ENCODE assay signal across 14 cellular contexts in genomic region chr2:37856101-37856751, GRCh38.
DNase-seq lines count a peak whose midpoint lies in the region; ATAC-seq and TF ChIP-seq lines count a peak whose summit lies in the region.
"Had no signal": no experiment of that assay in that cellular context is flagged by ENCODE, and none has a peak within 500 bp of the region (broad histone marks: within the 10 kb centered on the region; RNA-seq: fewer than 3 reads in every experiment).

No MANE protein-coding gene starts in this region.

- WGBS in SK-N-SH (ENCODE audit: low lambda C conversion rate), result 29% methylated on average over 7 of the region's 7 CpGs

- TF ChIP-seq EP300 in SK-N-SH (IDR thresholded peaks at IDR 0.05; ENCODE audit: borderline replicate concordance in 1 of 2, low read depth in 1 of 2, low read length in 1 of 2), result peak; percentile 53 to 100; a peak in 3 of 4 replicates

- CTCF ChIA-PET in SK-N-SH (lab: Yijun Ruan, JAX), result interaction anchor here (0.9 to 11.4 kb wide), 24 partner anchors 9 to 687 kb away, joined by 3 to 138 read pairs (median 4); no protein-coding TSS in a partner anchor

- H2AFZ ChIP-seq in SK-N-SH (ENCODE audit: low read depth), result peak overlapping the region; percentile 52

- TF ChIP-seq RAD21 in SK-N-SH (IDR thresholded peaks at IDR 0.05; ENCODE audit: low read length), result peak; percentile 45

- H3K79me2 ChIP-seq in SK-N-SH (ENCODE audit: insufficient read depth), result no peaks in the 10 kb centered on the region

- H3K4me2 ChIP-seq in SK-N-SH, result peak overlapping the region; percentile 44; the same call in 1 of the 2 replicates

- H3K9me2 ChIP-seq in SK-N-SH, result no peaks in the 10 kb centered on the region

- no peaks in the 10 kb centered on the region for H3K36me3 ChIP-seq in SK-N-SH (replicated peaks in 1 of 2; ENCODE audit: control insufficient read depth in 1 of 2, insufficient read depth in 2 of 2, low read length in 1 of 2)
- H3K36me3 ChIP-seq in muscle layer of colon (ENCODE audit: insufficient read depth, low read length), result no peaks in the 10 kb centered on the region
- H3K36me3 ChIP-seq in thoracic aorta, result no peaks in the 10 kb centered on the region
- H3K36me3 ChIP-seq: HAP-1 had no signal

- peaks cover 9% of the 10 kb centered on the region for H3F3A ChIP-seq in SK-N-SH (replicated peaks; ENCODE audit: insufficient read depth)

- ATAC-seq in thoracic aorta (ENCODE audit: insufficient number of reproducible peaks, low FRiP score, low read depth), result no peak
- ATAC-seq in GM21447 (IDR thresholded peaks at IDR 0.05; ENCODE audit: unreplicated experiment), result no peak

- peak overlapping the region; percentile 59 to 99; a peak in 3 of 4 replicates for H3K27ac ChIP-seq in SK-N-SH (ENCODE audit: low read depth in 2 of 2, low read length in 1 of 2)
- H3K27ac ChIP-seq in muscle layer of colon (ENCODE audit: low read depth, low read length), result peak overlapping the region; percentile 88
- H3K27ac ChIP-seq in thoracic aorta, result peak overlapping the region; percentile 59 to 82
- H3K27ac ChIP-seq in caudate nucleus (ENCODE audit: low read depth, low read length), result no peak overlapping the region

- POLR2A ChIA-PET in SK-N-SH (lab: Yijun Ruan, JAX), result interaction anchor here (1.0 to 5.4 kb wide), 18 partner anchors 9 to 441 kb away, joined by 3 to 56 read pairs (median 6); partner anchors contain the start of genes CDC42EP3 and RMDN2

- H3K4me1 ChIP-seq in SK-N-SH (ENCODE audit: control insufficient read depth in 1 of 2, insufficient read depth in 2 of 2, low read depth in 1 of 2, low read length in 1 of 2), result peaks cover 26 to 62% of the 10 kb centered on the region in 2 experiments; a peak in 3 of 4 replicates
- peaks cover 58% of the 10 kb centered on the region for H3K4me1 ChIP-seq in muscle layer of colon (ENCODE audit: insufficient read depth, low read length)
- peaks cover 32 to 55% of the 10 kb centered on the region in 2 donors for H3K4me1 ChIP-seq in thoracic aorta (ENCODE audit: control insufficient read depth in 1 of 2, low read depth in 2 of 2)
- H3K4me1 ChIP-seq: HAP-1 had no signal

- TF ChIP-seq CTCF in SK-N-SH (IDR thresholded peaks at IDR 0.05), result no peak
- TF ChIP-seq CTCF in fibroblast of villous mesenchyme (IDR thresholded peaks at IDR 0.05; ENCODE audit: insufficient read depth, low read depth, low read length), result no peak
- TF ChIP-seq CTCF in thoracic aorta (IDR thresholded peaks at IDR 0.05), result no peak

- H3K27me3 ChIP-seq in SK-N-SH (ENCODE audit: insufficient read depth) (no peaks in the 10 kb centered on the region), muscle layer of colon (ENCODE audit: control insufficient read depth in 1 of 2, insufficient read depth in 2 of 2, low read length in 2 of 2) (no peaks in the 10 kb centered on the region), thoracic aorta (replicated peaks; ENCODE audit: insufficient read depth) (no peaks in the 10 kb centered on the region)

- H4K20me1 ChIP-seq in SK-N-SH (ENCODE audit: insufficient read depth), result no peaks in the 10 kb centered on the region

- H3K9me3 ChIP-seq in SK-N-SH, result no peaks in the 10 kb centered on the region
- H3K9me3 ChIP-seq in muscle layer of colon (ENCODE audit: low read length), result no peaks in the 10 kb centered on the region
- no peaks in the 10 kb centered on the region for H3K9me3 ChIP-seq in thoracic aorta
- H3K9me3 ChIP-seq: HAP-1 had no signal

- no peak overlapping the region for H3K4me3 ChIP-seq in SK-N-SH (ENCODE audit: low read depth in 2 of 2, low read length in 1 of 2)
- no peak overlapping the region for H3K4me3 ChIP-seq in fibroblast of villous mesenchyme (ENCODE audit: low read depth, low read length)
- H3K4me3 ChIP-seq in muscle layer of colon (ENCODE audit: low read depth in 1 of 2, low read length in 2 of 2), result peak overlapping the region in 1 of 2 donors; percentile 21
- H3K4me3 ChIP-seq in thoracic aorta, result peak overlapping the region; percentile 1
- H3K4me3 ChIP-seq: HAP-1 had no signal

- H3K9ac ChIP-seq in SK-N-SH (no peak overlapping the region), muscle layer of colon (ENCODE audit: low read length) (no peak overlapping the region)

- peak; percentile 89 for DNase-seq in SK-N-SH
- peak; percentile 54 for DNase-seq in fibroblast of villous mesenchyme (ENCODE audit: low read depth)
- DNase-seq in thoracic aorta (ENCODE audit: low spot score), result no peak
- no peak for DNase-seq in anterior cingulate cortex (lab: John Stamatoyannopoulos, UW)
- DNase-seq in HuH-7 (ENCODE audit: low spot score), result no peak
- no peak for DNase-seq in caudate nucleus (lab: John Stamatoyannopoulos, UW)
- DNase-seq: NCI-H1092 treated with DMSO at 0.1 percent for 48 hours; NCI-H510A treated with DMSO at 0.1 percent for 48 hours; RPMI8226; stimulated activated CD4-positive, alpha-beta T cell treated with anti-CD3 and anti-CD28 coated beads, Interleukin-1b, Interleukin-23, amount 100 ng/mL, for 48 hours; stimulated activated naive CD4-positive, alpha-beta T cell treated with Interleukin-2 at 50 U/mL for 16 hours had no signal

TF ChIP-seq in SK-N-SH, 30 proteins besides CTCF, POLR2A, EP300 and RAD21 (continues in another document):
- TF ChIP-seq POLR2AphosphoS5 (IDR thresholded peaks at IDR 0.05; ENCODE audit: low read depth, low read length) (peak; percentile 83; the same call in 1 of the 2 replicates), TCF12 (IDR thresholded peaks at IDR 0.05) (peak; percentile 92), USF1 (IDR thresholded peaks at IDR 0.05; ENCODE audit: borderline replicate concordance, low read depth) (no peak), RFX5 (IDR thresholded peaks at IDR 0.05; ENCODE audit: low read length) (peak; percentile 28; the same call in 1 of the 2 replicates), RCOR1 (IDR thresholded peaks at IDR 0.05; ENCODE audit: low read length) (peak; percentile 98), GABPA (IDR thresholded peaks at IDR 0.05; ENCODE audit: low read depth) (no peak), JUND (IDR thresholded peaks at IDR 0.05) (no peak; the same call in 1 of the 2 replicates), CHD2 (IDR thresholded peaks at IDR 0.05; ENCODE audit: low read length, partially characterized antibody) (peak; percentile 91), FOXM1 (IDR thresholded peaks at IDR 0.05; ENCODE audit: low read depth) (0 out of 2 replicates have a peak, but pooled peaks have one; percentile 29), REST (IDR thresholded peaks at IDR 0.05; ENCODE audit: low read depth, low read length) (0 out of 2 replicates have a peak, but pooled peaks have one; percentile 31), ELF1 (IDR thresholded peaks at IDR 0.05) (no peak), TEAD4 (IDR thresholded peaks at IDR 0.05; ENCODE audit: borderline replicate concordance, insufficient read depth) (peak; percentile 57; the same call in 1 of the 2 replicates), PBX3 (IDR thresholded peaks at IDR 0.05) (peak; percentile 84), FOXJ3 (CRISPR knock-in tag; IDR thresholded peaks at IDR 0.05) (peak; percentile 95), EZH2phosphoT487 (IDR thresholded peaks at IDR 0.05; ENCODE audit: borderline replicate concordance, low read depth) (no peak), NFIC (IDR thresholded peaks at IDR 0.05; ENCODE audit: borderline replicate concordance) (peak; percentile 62; the same call in 1 of the 2 replicates)

Comparison
In these comparisons a context has a peak if more than half of its experiments do, and no peak if none do; other contexts are left out.
1. DNase-seq: peak in SK-N-SH (single experiment) and fibroblast of villous mesenchyme (single experiment); none in thoracic aorta (single experiment), anterior cingulate cortex (0 of 58), HuH-7 (single experiment) and caudate nucleus (0 of 61).